24 cellular contexts compared by ENCODE assay signal in the genomic region with DNA sequence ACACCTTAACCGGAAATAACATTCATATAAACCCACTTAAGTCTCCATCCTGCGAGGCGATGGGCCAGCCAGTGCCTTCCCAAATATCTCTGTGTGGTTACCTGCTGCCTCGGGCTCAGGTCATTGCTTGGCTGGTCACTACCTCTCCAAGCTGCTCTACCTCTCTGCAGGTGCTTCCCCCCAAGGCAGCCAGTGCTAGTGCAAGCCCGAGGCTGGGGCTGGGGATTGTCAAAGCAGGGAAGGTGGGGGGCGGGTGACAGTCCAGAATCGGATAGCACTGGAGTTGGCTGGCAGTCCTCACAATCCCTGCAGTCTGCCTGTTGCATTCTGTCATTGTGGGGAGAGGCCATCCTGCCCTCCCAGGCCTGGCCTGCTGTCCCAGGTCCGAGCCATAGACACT. TPM values are rescaled to one million over a fixed set of nuclear protein-coding genes. Genes with fewer than 3 reads are reported as not detected.
DNase-seq lines count a peak whose midpoint lies in the region; ATAC-seq and TF ChIP-seq lines count a peak whose summit lies in the region.
"Had no signal": no experiment of that assay in that cellular context is flagged by ENCODE, and none has a peak within 500 bp of the region (broad histone marks: within the 10 kb centered on the region; RNA-seq: fewer than 3 reads in every experiment).

No MANE protein-coding gene starts in this region.

- H4K8ac ChIP-seq in mesendoderm (ENCODE audit: low read depth, low read length), result no peak overlapping the region

- H2BK5ac ChIP-seq in mesendoderm (ENCODE audit: low read length), result no peak overlapping the region

- H2AFZ ChIP-seq in DND-41 (ENCODE audit: low read depth, low read length), result peak overlapping the region; percentile 61

- no peaks in the 10 kb centered on the region for H3K79me1 ChIP-seq in mesendoderm (ENCODE audit: low read length)

- H3K18ac ChIP-seq in mesendoderm (ENCODE audit: low read length), result no peak overlapping the region

- H3K4me1 Mint-ChIP-seq in endodermal cell, result peaks cover 17% of the 10 kb centered on the region

- ATAC-seq in DND-41 (ENCODE audit: insufficient read depth, low read depth) (no peak), GM18907 (IDR thresholded peaks at IDR 0.05; ENCODE audit: unreplicated experiment) (no peak), mucosa of descending colon (no peak)
- ATAC-seq: CD8-positive, alpha-beta T cell had no signal

- peak overlapping the region; percentile 6 for H3K56ac ChIP-seq in mesendoderm (ENCODE audit: low read length)

- CTCF ChIA-PET in HEK293 (lab: Yijun Ruan, JAX), result interaction anchor here (0.5 to 0.7 kb wide), 2 partner anchors 24 to 79 kb away, joined by 3 read pairs; no protein-coding TSS in a partner anchor

- H3K23ac ChIP-seq in mesendoderm (ENCODE audit: low read length), result no peak overlapping the region

- H4K20me1 ChIP-seq in DND-41 (ENCODE audit: insufficient read depth, low read length), result no peaks in the 10 kb centered on the region

- H2BK15ac ChIP-seq in mesendoderm (replicated peaks; ENCODE audit: low read depth), result no peak overlapping the region

- H3K9ac ChIP-seq in DND-41 (ENCODE audit: low read depth, low read length), result no peak overlapping the region
- no peak overlapping the region for H3K9ac ChIP-seq in endodermal cell (ENCODE audit: extremely low read depth, low read length, poor library complexity, severe bottlenecking)
- no peak overlapping the region for H3K9ac ChIP-seq in mesendoderm (ENCODE audit: low read length)

- WGBS in endodermal cell (ENCODE audit: insufficient coverage in 1 of 2, insufficient read length in 1 of 2), 2 experiments, result 82 to 85% methylated on average over 4 to 8 of the region's 8 CpGs
- WGBS in mesendoderm (ENCODE audit: extremely low coverage, insufficient coverage, low lambda C conversion rate), result no CpG with 5 or more reads among the region's 8 CpGs

- H3K9me3 Mint-ChIP-seq in endodermal cell, result no peaks in the 10 kb centered on the region
- H3K9me3 Mint-ChIP-seq: CD8-positive, alpha-beta T cell had no signal

- intact Hi-C loops in mucosa of descending colon (cut with DNase I, micrococcal nuclease), result no loop called here

- H3K4me2 ChIP-seq in DND-41 (ENCODE audit: insufficient read depth, low read length) (no peak overlapping the region), mesendoderm (ENCODE audit: low read length) (no peak overlapping the region)

- no peaks in the 10 kb centered on the region for H3K36me3 Mint-ChIP-seq in endodermal cell (ENCODE audit: low read depth)
- H3K36me3 Mint-ChIP-seq: CD8-positive, alpha-beta T cell; IgD-negative memory B cell had no signal

- no peak overlapping the region for H2AK5ac ChIP-seq in mesendoderm (ENCODE audit: low read length)

- peak overlapping the region; percentile 62 for H3K27ac Mint-ChIP-seq in endodermal cell
- H3K27ac Mint-ChIP-seq: CD8-positive, alpha-beta T cell had no signal

- no peak overlapping the region for H3K27ac ChIP-seq in DND-41 (ENCODE audit: low read length)
- H3K27ac ChIP-seq in HEK293 (ENCODE audit: extremely low read depth, low read depth, low read length), result no peak overlapping the region
- no peak overlapping the region for H3K27ac ChIP-seq in endodermal cell (ENCODE audit: low read depth, low read length)
- H3K27ac ChIP-seq in mesendoderm (ENCODE audit: low read depth, low read length), result no peak overlapping the region
- H3K27ac ChIP-seq: RWPE1, SK-N-MC had no signal

- H3K4me3 Mint-ChIP-seq in endodermal cell, result no peak overlapping the region
- H3K4me3 Mint-ChIP-seq: CD8-positive, alpha-beta T cell; IgD-negative memory B cell had no signal

- H3K4me3 ChIP-seq in DND-41 (ENCODE audit: low read depth in 1 of 2, low read length in 2 of 2) (no peak overlapping the region), HEK293 (ENCODE audit: low read depth, low read length) (no peak overlapping the region), endodermal cell (ENCODE audit: low read length) (no peak overlapping the region), mesendoderm (ENCODE audit: low read length) (no peak overlapping the region), mucosa of descending colon (no peak overlapping the region)
- H3K4me3 ChIP-seq: HAP-1, MG63, SK-N-MC had no signal

- H3K79me2 ChIP-seq in DND-41 (ENCODE audit: insufficient read depth, low read length) (no peaks in the 10 kb centered on the region), mesendoderm (ENCODE audit: control insufficient read depth, insufficient read depth, low read length) (no peaks in the 10 kb centered on the region)

- H3K27me3 Mint-ChIP-seq in endodermal cell (ENCODE audit: insufficient read depth), result peaks cover 54% of the 10 kb centered on the region

- H3K4ac ChIP-seq in mesendoderm (ENCODE audit: low read depth, low read length), result no peak overlapping the region

- TF ChIP-seq CTCF in DND-41 (IDR thresholded peaks at IDR 0.05; ENCODE audit: borderline replicate concordance, extremely low read depth, low read length, poor library complexity, severe bottlenecking) (no peak), HEK293 (tag by site-specific recombination; IDR thresholded peaks at IDR 0.05) (no peak), endodermal cell (conservative IDR thresholded peaks at IDR 0.05) (peak; percentile 22), mucosa of descending colon (IDR thresholded peaks at IDR 0.05) (no peak)

- H2BK120ac ChIP-seq in mesendoderm (ENCODE audit: low read depth, low read length), result no peak overlapping the region

- H4K5ac ChIP-seq in mesendoderm (ENCODE audit: low read length), result no peak overlapping the region

- H3K9me3 ChIP-seq in DND-41 (ENCODE audit: insufficient read depth, low read length, severe bottlenecking) (no peaks in the 10 kb centered on the region), HEK293 (ENCODE audit: control insufficient read depth, insufficient read depth, low read depth, low read length) (no peaks in the 10 kb centered on the region), endodermal cell (ENCODE audit: control insufficient read depth, low read length) (no peaks in the 10 kb centered on the region), mucosa of descending colon (no peaks in the 10 kb centered on the region)
- H3K9me3 ChIP-seq: HAP-1, MG63 had no signal

- H3K36me3 ChIP-seq in DND-41 (ENCODE audit: insufficient read depth, low read length) (no peaks in the 10 kb centered on the region), HEK293 (ENCODE audit: control insufficient read depth in 2 of 2, insufficient read depth in 1 of 2, low read length in 2 of 2) (no peaks in the 10 kb centered on the region), endodermal cell (ENCODE audit: control insufficient read depth, insufficient read depth, low read length) (no peaks in the 10 kb centered on the region), mesendoderm (ENCODE audit: control insufficient read depth, insufficient read depth, low read length) (no peaks in the 10 kb centered on the region), mucosa of descending colon (ENCODE audit: low read depth) (no peaks in the 10 kb centered on the region)
- H3K36me3 ChIP-seq: HAP-1, MG63 had no signal

- DNase-seq in DND-41 (no peak), endodermal cell (peak; percentile 80), mesendoderm (no peak), H4 (ENCODE audit: low spot score) (no peak), mucosa of descending colon (no peak)
- no peak for DNase-seq in effector CD4-positive, alpha-beta T cell
- DNase-seq: AML-193; C1 segment of cervical spinal cord; CD8-positive, alpha-beta T cell; GDM1; Kasumi-1; MG63; NCI-H1417; NCI-H187; NCI-H446; NCI-H526; SHP77 treated with DMSO at 0.1 percent for 48 hours had no signal

- POLR2A ChIA-PET in HEK293 (lab: Yijun Ruan, JAX), result interaction anchor here (0.6 kb wide), 1 partner anchor 21 kb away, joined by 7 read pairs; no protein-coding TSS in a partner anchor

- H3K4me1 ChIP-seq in DND-41 (ENCODE audit: insufficient read depth, low read length), result 0 out of 2 replicates have a peak, but pooled peaks cover under 1% of the 10 kb centered on the region
- H3K4me1 ChIP-seq in HEK293 (ENCODE audit: control insufficient read depth, insufficient read depth, low read length), result no peaks in the 10 kb centered on the region
- no peaks in the 10 kb centered on the region for H3K4me1 ChIP-seq in endodermal cell (ENCODE audit: control insufficient read depth, insufficient read depth, low read length)
- peaks cover 5% of the 10 kb centered on the region for H3K4me1 ChIP-seq in mesendoderm (ENCODE audit: control insufficient read depth, low read depth, low read length)
- no peaks in the 10 kb centered on the region for H3K4me1 ChIP-seq in mucosa of descending colon (ENCODE audit: low read depth)

- no peaks in the 10 kb centered on the region for H3K27me3 ChIP-seq in DND-41 (ENCODE audit: insufficient read depth, low read length, poor library complexity)
- H3K27me3 ChIP-seq in endodermal cell (ENCODE audit: control insufficient read depth, insufficient read depth, low read length, poor library complexity, severe bottlenecking), result peaks cover 52% of the 10 kb centered on the region
- H3K27me3 ChIP-seq in mesendoderm (ENCODE audit: insufficient read depth, low read length, poor library complexity), result no peaks in the 10 kb centered on the region
- H3K27me3 ChIP-seq: MG63 had no signal

TF ChIP-seq in HEK293, 187 proteins besides CTCF, POLR2A, EP300 and RAD21 (continues in another document):
- TF ChIP-seq ZNF394 (tag by site-specific recombination; IDR thresholded peaks at IDR 0.05; ENCODE audit: borderline replicate concordance), result peak; percentile 28; the same call in 1 of the 2 replicates
- no peak for TF ChIP-seq ZNF639 (tag by site-specific recombination; IDR thresholded peaks at IDR 0.05)
- peak; percentile 44; the same call in 1 of the 2 replicates for TF ChIP-seq SCRT2 (tag by site-specific recombination; IDR thresholded peaks at IDR 0.05)

RNA-seq across cellular contexts. Expression of gene MCHR1, which starts 11.1 kb away (rescaled TPM):
- total RNA-seq in endodermal cell, result under 1 TPM in 1 of 2 donors, not detected in 1; 0.53 TPM
- 10.9 TPM for polyA plus RNA-seq in endodermal cell (2013, experiment 1 of 2)
- 15.6 TPM for polyA plus RNA-seq in endodermal cell (2013, experiment 2 of 2)
- 1.4 TPM for polyA plus RNA-seq in mesendoderm (2013, experiment 1 of 2)
- polyA plus RNA-seq in mesendoderm (2013, experiment 2 of 2), result 1.2 TPM
- not detected in 2 replicates for total RNA-seq in H4 (2014; rRNA removed; shearing (Covaris generic))
- total RNA-seq in mucosa of descending colon, result under 1 TPM in 1 of 3 donors, not detected in 2; 0.41 TPM
- total RNA-seq: A172; CD8-positive, alpha-beta T cell had no signal
- polyA plus RNA-seq: IgD-negative memory B cell had no signal

RNA-seq across cellular contexts. Expression of gene MRTFA, which starts 53.9 kb away (rescaled TPM):
- total RNA-seq in endodermal cell (10 to 100 TPM; 43.3 to 44.7 TPM), mucosa of descending colon (10 to 100 TPM; 32.4 to 45.3 (median 35.0) TPM)
- polyA plus RNA-seq in endodermal cell (2013, experiment 1 of 2), result 24.1 TPM
- polyA plus RNA-seq in endodermal cell (2013, experiment 2 of 2), result 25.4 TPM
- polyA plus RNA-seq in mesendoderm (2013, experiment 1 of 2), result 12.2 TPM
- polyA plus RNA-seq in mesendoderm (2013, experiment 2 of 2), result 11.8 TPM
- total RNA-seq in H4 (2014; rRNA removed; shearing (Covaris generic)), result 13.6 and 20.5 TPM in 2 replicates
